5 cellular contexts compared by ENCODE assay signal in genomic region chr13:28101886-28102285, GRCh38. TPM values are rescaled to one million over a fixed set of nuclear protein-coding genes. Genes with fewer than 3 reads are reported as not detected.
"Had no signal": no experiment of that assay in that cellular context is flagged by ENCODE, and none has a peak within 500 bp of the region (broad histone marks: within the 10 kb centered on the region; RNA-seq: fewer than 3 reads in every experiment).

No MANE protein-coding gene starts in this region.

RNA-seq across cellular contexts. Expression of gene FLT3, which starts 1.5 kb away (rescaled TPM):
- total RNA-seq: activated CD8-positive, alpha-beta T cell treated with anti-CD3 and anti-CD28 coated beads for 36 hours; activated T-helper 17 cell treated with anti-CD3 and anti-CD28 coated beads, Interleukin-2, amount 50 U/mL, for 72 hours; chondrocyte; dermis blood vessel endothelial cell; foreskin keratinocyte had no signal
